8 cellular contexts compared by ENCODE assay signal in the genomic region with DNA sequence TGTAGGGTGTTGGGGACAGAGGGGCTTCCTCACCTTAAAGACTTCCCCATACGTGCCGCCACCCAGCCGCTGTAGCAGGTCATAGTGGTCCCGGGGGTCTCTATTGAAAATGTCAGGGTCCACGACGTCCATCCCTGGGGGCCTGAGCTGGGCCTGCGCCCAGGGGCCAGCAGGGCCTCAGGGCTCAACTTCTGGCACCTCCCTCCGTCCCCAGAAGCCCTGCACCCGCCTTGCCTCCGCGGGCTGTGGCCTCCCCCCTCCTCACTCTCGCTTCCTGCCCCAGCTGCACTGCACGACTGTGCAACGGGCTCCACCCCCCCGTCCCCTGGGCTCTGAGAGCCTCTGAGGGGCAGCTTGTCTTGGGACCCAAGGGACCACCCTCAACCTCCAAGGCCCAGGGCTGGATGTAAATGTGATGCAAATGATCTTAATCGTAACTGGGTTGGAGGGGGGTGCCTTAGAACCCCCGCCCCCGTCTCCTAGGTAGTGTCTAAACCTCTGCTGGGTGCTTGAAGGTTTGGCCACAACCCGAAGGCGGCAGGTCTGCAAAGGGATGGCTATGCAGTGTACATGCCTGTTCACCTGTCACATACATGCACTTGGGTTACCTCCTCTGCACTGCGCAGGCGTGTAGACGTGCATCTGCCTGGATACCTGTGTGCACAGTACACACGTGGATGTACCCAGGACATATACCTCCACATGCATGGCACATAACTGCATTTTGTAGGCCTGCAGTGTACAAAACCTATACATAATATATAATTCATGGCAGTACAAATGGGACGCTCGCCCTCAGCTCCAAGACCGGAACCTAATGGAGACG. TPM values are rescaled to one million over a fixed set of nuclear protein-coding genes. Genes with fewer than 3 reads are reported as not detected.
A peak's percentile ranks its signal among the peaks of the same experiment; 100 is the strongest.
DNase-seq lines count a peak whose midpoint lies in the region; ATAC-seq and TF ChIP-seq lines count a peak whose summit lies in the region.

A gene (minus strand): TSS at position 190 of the 826 bp plus-strand sequence. CDS start 58 bp downstream, at position 132.

- H3K4me1 ChIP-seq in right cardiac atrium (ENCODE audit: control insufficient read depth, insufficient read depth, low read length) (peaks cover 9% of the 10 kb centered on the region), smooth muscle cell (ENCODE audit: low read depth) (peaks cover 13% of the 10 kb centered on the region)

- no peak for TF ChIP-seq CTCF in smooth muscle cell (IDR thresholded peaks at IDR 0.05; ENCODE audit: borderline replicate concordance, insufficient read depth, poor library complexity, severe bottlenecking)

- H3K79me2 ChIP-seq in smooth muscle cell (ENCODE audit: low read depth): peaks cover 25% of the 10 kb centered on the region

- WGBS in right cardiac atrium: 35% methylated on average over 28 of the region's 28 CpGs
- WGBS in smooth muscle cell (ENCODE audit: low lambda C conversion rate): 72% methylated on average over 28 of the region's 28 CpGs

- DNase-seq in SKM-1 treated with dmso at 0.1 percent for 144 hours (lab: John Stamatoyannopoulos, UW; ENCODE audit: unreplicated experiment): peak; percentile 23
- no peak for DNase-seq in SKM-1 (lab: John Stamatoyannopoulos, UW; ENCODE audit: unreplicated experiment)
- DNase-seq in RPMI8226: peak; percentile 80
- DNase-seq in activated naive CD4-positive, alpha-beta T cell treated with anti-CD3 and anti-CD28 coated beads, Interleukin-2, amount 50 U/mL, for 16 hours: peak; percentile 73
- DNase-seq in right cardiac atrium: peak; percentile 40 to 82 (median 79)
- DNase-seq in smooth muscle cell (lab: John Stamatoyannopoulos, UW; ENCODE audit: unreplicated experiment): no peak
- DNase-seq in dermis blood vessel endothelial cell: no peak

- intact Hi-C loops in right cardiac atrium (cut with DNase I): no loop called here

- H3K27me3 ChIP-seq in right cardiac atrium (ENCODE audit: control insufficient read depth, insufficient read depth) (no peaks in the 10 kb centered on the region), smooth muscle cell (ENCODE audit: low read depth) (no peaks in the 10 kb centered on the region)

- H4K20me1 ChIP-seq in smooth muscle cell (ENCODE audit: low read depth): no peaks in the 10 kb centered on the region

- H3K4me2 ChIP-seq in smooth muscle cell: peak within 1 kb of the TSS; percentile 96

- peak within 1 kb of the TSS; percentile 70 for H2AFZ ChIP-seq in smooth muscle cell (ENCODE audit: low read depth)

- H3F3A ChIP-seq in smooth muscle cell (ENCODE audit: low read depth): no peaks in the 10 kb centered on the region

- peak within 1 kb of the TSS; percentile 64 for H3K4me3 ChIP-seq in right cardiac atrium (ENCODE audit: low read length)
- peak within 1 kb of the TSS; percentile 79 for H3K4me3 ChIP-seq in smooth muscle cell

- H3K9me3 ChIP-seq in right cardiac atrium (ENCODE audit: control insufficient read depth, low read length) (no peaks in the 10 kb centered on the region), smooth muscle cell (replicated peaks; ENCODE audit: low read depth) (no peaks in the 10 kb centered on the region)

- ATAC-seq in HG03159 (IDR thresholded peaks at IDR 0.05; ENCODE audit: unreplicated experiment) (peak; percentile 58), right cardiac atrium (peak; percentile 19 to 22)

- peak within 1 kb of the TSS; percentile 58 for H3K27ac ChIP-seq in right cardiac atrium (ENCODE audit: low read length)
- H3K27ac ChIP-seq in smooth muscle cell (ENCODE audit: low read depth): no peak within 1 kb of the TSS

- no peaks in the 10 kb centered on the region for H3K36me3 ChIP-seq in smooth muscle cell (ENCODE audit: low read depth)

- H3K9ac ChIP-seq in smooth muscle cell (ENCODE audit: low read depth): peak within 1 kb of the TSS; percentile 5

RNA-seq across cellular contexts. Expression of the gene that starts here (rescaled TPM):
- total RNA-seq in right cardiac atrium (1 to 10 TPM; 1.0 to 4.4 (median 3.0) TPM), smooth muscle cell (0.22 and 2.1 TPM in 2 replicates), dermis blood vessel endothelial cell (0.09 TPM in 1 of 2 replicates, not detected in the other)
- polyA plus RNA-seq in right cardiac atrium (0.88 TPM), smooth muscle cell (0.91 TPM in 1 of 2 replicates, not detected in the other)

Comparison
In these comparisons a context has a peak if more than half of its experiments do, and no peak if none do; other contexts are left out.
1. DNase-seq: peak in SKM-1 treated with dmso at 0.1 percent for 144 hours (single experiment), RPMI8226 (single experiment), activated naive CD4-positive, alpha-beta T cell treated with anti-CD3 and anti-CD28 coated beads, Interleukin-2, amount 50 U/mL, for 16 hours (single experiment) and right cardiac atrium (3 of 3); none in SKM-1 (single experiment), smooth muscle cell (single experiment) and dermis blood vessel endothelial cell (single experiment).